34 cellular contexts compared by ENCODE assay signal in genomic region chr19:35887197-35887596, GRCh38. TPM values are rescaled to one million over a fixed set of nuclear protein-coding genes. Genes with fewer than 3 reads are reported as not detected.
"Had no signal": no experiment of that assay in that cellular context is flagged by ENCODE, and none has a peak within 500 bp of the region (broad histone marks: within the 10 kb centered on the region; RNA-seq: fewer than 3 reads in every experiment).

No MANE protein-coding gene starts in this region.

- H3K4me3 ChIP-seq: adrenal gland, body of pancreas, gastroesophageal sphincter, hepatocyte, left ventricle myocardium inferior, lung, ovary, smooth muscle cell, suprapubic skin, tibial artery, upper lobe of right lung had no signal

- H3K27me3 ChIP-seq: adrenal gland, body of pancreas, gastroesophageal sphincter, hepatocyte, ovary, suprapubic skin, tibial artery, upper lobe of right lung had no signal

- H3K9me3 Mint-ChIP-seq: activated naive CD4-positive, alpha-beta T cell treated with anti-CD3 and anti-CD28 coated beads for 36 hours; activated naive CD8-positive, alpha-beta T cell treated with anti-CD3 and anti-CD28 coated beads for 36 hours; activated T-cell treated with anti-CD3 and anti-CD28 coated beads, Interleukin-2, amount 50 U/mL, for 72 hours; nephron progenitor cell had no signal

- H3K4me1 Mint-ChIP-seq: nephron progenitor cell had no signal

- H3K4me1 ChIP-seq: adrenal gland, body of pancreas, gastroesophageal sphincter, left ventricle myocardium inferior, suprapubic skin, tibial artery, upper lobe of right lung had no signal

- H3K79me2 ChIP-seq: hepatocyte had no signal

- H3K36me3 ChIP-seq: ovary had no signal

- H3K27me3 Mint-ChIP-seq: activated naive CD8-positive, alpha-beta T cell treated with anti-CD3 and anti-CD28 coated beads for 36 hours; progenitor cell of endocrine pancreas had no signal

- H3K4me2 ChIP-seq: hepatocyte, smooth muscle cell had no signal

- H2AFZ ChIP-seq: hepatocyte had no signal

- ATAC-seq: activated CD4-positive, CD25-positive, alpha-beta regulatory T cell treated with anti-CD3 and anti-CD28 coated beads, Interleukin-2, amount 50 U/mL, for 24 hours; activated T-cell treated with anti-CD3 and anti-CD28 coated beads, Interleukin-2, amount 50 U/mL, for 72 hours; body of pancreas; gastroesophageal sphincter; upper lobe of right lung had no signal

- FAIRE-seq: colon had no signal

- H3K9me3 ChIP-seq: adrenal gland, body of pancreas, gastroesophageal sphincter, left ventricle myocardium inferior, ovary, suprapubic skin, tibial artery, upper lobe of right lung had no signal

- DNase-seq: activated CD4-positive, alpha-beta T cell treated with anti-CD3 and anti-CD28 coated beads for 48 hours; activated CD4-positive, alpha-beta T cell treated with anti-CD3 and anti-CD28 coated beads, Interleukin-2, amount 50 U/mL, for 48 hours; activated effector memory CD4-positive, alpha-beta T cell treated with Interleukin-2 at 50 U/mL for 16 hours; activated naive CD4-positive, alpha-beta T cell treated with anti-CD3 and anti-CD28 coated beads for 36 hours; activated naive CD8-positive, alpha-beta T cell treated with anti-CD3 and anti-CD28 coated beads for 36 hours; activated T-cell treated with anti-CD3 and anti-CD28 coated beads, Interleukin-2, amount 50 U/mL, for 72 hours; adrenal gland; aorta; body of pancreas; dermis blood vessel endothelial cell; effector CD4-positive, alpha-beta T cell; erythroblast; islet precursor cell; left ventricle myocardium inferior; nephron progenitor cell; ovary; stimulated activated CD4-positive, alpha-beta T cell treated with anti-CD3 and anti-CD28 coated beads, Interleukin-1b, Interleukin-23, amount 100 ng/mL, for 48 hours; stimulated activated CD4-positive, alpha-beta T cell treated with anti-CD3 and anti-CD28 coated beads, Interleukin-4, amount 100 ng/mL, for 4 hours; stimulated activated CD8-positive, alpha-beta memory T cell treated with anti-CD3 and anti-CD28 coated beads, Interleukin-4, amount 100 ng/mL, for 48 hours; stimulated activated naive CD4-positive, alpha-beta T cell; T1000; tibial artery; upper lobe of right lung; WERI-Rb-1 had no signal

- H3K27ac ChIP-seq: adrenal gland, body of pancreas, gastroesophageal sphincter, hepatocyte, left ventricle myocardium inferior, ovary, suprapubic skin, tibial artery, upper lobe of right lung, WERI-Rb-1 had no signal

- H3K27ac Mint-ChIP-seq: activated naive CD4-positive, alpha-beta T cell treated with anti-CD3 and anti-CD28 coated beads for 36 hours; activated T-cell treated with anti-CD3 and anti-CD28 coated beads, Interleukin-2, amount 50 U/mL, for 72 hours; nephron progenitor cell; progenitor cell of endocrine pancreas had no signal

- H3K4me3 Mint-ChIP-seq: activated naive CD4-positive, alpha-beta T cell treated with anti-CD3 and anti-CD28 coated beads for 36 hours; activated T-cell treated with anti-CD3 and anti-CD28 coated beads, Interleukin-2, amount 50 U/mL, for 72 hours; nephron progenitor cell had no signal

RNA-seq across cellular contexts. Expression of gene HCST, which starts 15.1 kb away (rescaled TPM):
- total RNA-seq: dermis blood vessel endothelial cell, progenitor cell of endocrine pancreas had no signal

RNA-seq across cellular contexts. Expression of gene TYROBP, which starts 20.9 kb away (rescaled TPM):
- total RNA-seq: activated naive CD4-positive, alpha-beta T cell treated with anti-CD3 and anti-CD28 coated beads for 36 hours; activated naive CD8-positive, alpha-beta T cell treated with anti-CD3 and anti-CD28 coated beads for 36 hours; dermis blood vessel endothelial cell; progenitor cell of endocrine pancreas; smooth muscle cell; T-helper 1 cell treated with Interleukin-12 subunit alpha and Interleukin-12 subunit beta and Interleukin-4 antibody, amounts not matched to agents 30 ng/mL and 1 ng/mL, for 36 hours had no signal
- polyA plus RNA-seq: smooth muscle cell had no signal

RNA-seq across cellular contexts. Expression of gene KIRREL2, which starts 30.5 kb away (rescaled TPM):
- total RNA-seq: aorta, dermis blood vessel endothelial cell, gastroesophageal sphincter, left ventricle myocardium inferior, mesenteric fat pad, suprapubic skin, upper lobe of right lung had no signal
